In genomic region chr10:14556285-14556956, GRCh38 we compare ENCODE assay signal across 8 cellular contexts.
DNase-seq lines count a peak whose midpoint lies in the region; ATAC-seq and TF ChIP-seq lines count a peak whose summit lies in the region.

No MANE protein-coding gene starts in this region.

- H4K5ac ChIP-seq in mesendoderm (ENCODE audit: low read length) = no peak overlapping the region

- H3K36me3 ChIP-seq in mesendoderm (ENCODE audit: control insufficient read depth, insufficient read depth, low read length) (no peaks in the 10 kb centered on the region), colonic mucosa (no peaks in the 10 kb centered on the region)

- H2AK5ac ChIP-seq in mesendoderm (ENCODE audit: low read length) = no peak overlapping the region

- no peaks in the 10 kb centered on the region for H3K27me3 Mint-ChIP-seq in CD4-positive, alpha-beta T cell

- WGBS in mesendoderm (ENCODE audit: extremely low coverage, insufficient coverage, low lambda C conversion rate) = no CpG with 5 or more reads among the region's 12 CpGs

- H4K8ac ChIP-seq in mesendoderm (ENCODE audit: low read depth, low read length) = no peak overlapping the region

- no peak for TF ChIP-seq CTCF in CD4-positive, alpha-beta T cell (IDR thresholded peaks at IDR 0.05)
- TF ChIP-seq CTCF in astrocyte of the spinal cord (IDR thresholded peaks at IDR 0.05; ENCODE audit: low read depth, low read length) (peak; percentile 25), colonic mucosa (IDR thresholded peaks at IDR 0.05) (no peak)

- CTCF ChIA-PET in CD4-positive, alpha-beta T cell (lab: Charles Lee) = interaction anchor here (0.6 to 2.9 kb wide), 4 partner anchors 8 to 18 kb away, joined by 3 to 11 read pairs (median 4); no protein-coding TSS in a partner anchor

- no peaks in the 10 kb centered on the region for H3K9me3 ChIP-seq in CD4-positive, alpha-beta T cell (ENCODE audit: control insufficient read depth, low read length)
- no peaks in the 10 kb centered on the region for H3K9me3 ChIP-seq in colonic mucosa

- intact Hi-C loops in CD4-positive, alpha-beta T cell (cut with DNase I, micrococcal nuclease) = loop anchor here in 1 of 2 experiments (10.0 kb wide), 1 partner anchor 552 kb away; no protein-coding TSS in a partner anchor
- intact Hi-C loops in colonic mucosa (cut with DNase I) = no loop called here

- H2BK5ac ChIP-seq in mesendoderm (ENCODE audit: low read length) = no peak overlapping the region

- H3K27me3 ChIP-seq in CD4-positive, alpha-beta T cell (ENCODE audit: control insufficient read depth, insufficient read depth, low read length) = no peaks in the 10 kb centered on the region
- H3K27me3 ChIP-seq in mesendoderm (ENCODE audit: insufficient read depth, low read length, poor library complexity) (no peaks in the 10 kb centered on the region), colonic mucosa (no peaks in the 10 kb centered on the region)

- peak overlapping the region; percentile 17 for H3K56ac ChIP-seq in mesendoderm (ENCODE audit: low read length)

- H2BK120ac ChIP-seq in mesendoderm (ENCODE audit: low read depth, low read length) = no peak overlapping the region

- H3K36me3 Mint-ChIP-seq in CD4-positive, alpha-beta T cell (ENCODE audit: low read depth) = peaks cover 63% of the 10 kb centered on the region

- peak overlapping the region; percentile 98 for H3K27ac Mint-ChIP-seq in CD4-positive, alpha-beta T cell

- H3K4ac ChIP-seq in mesendoderm (ENCODE audit: low read depth, low read length) = no peak overlapping the region

- peaks cover 10% of the 10 kb centered on the region for H3K79me2 ChIP-seq in mesendoderm (ENCODE audit: control insufficient read depth, insufficient read depth, low read length)

- peaks cover 21% of the 10 kb centered on the region for H3K79me1 ChIP-seq in mesendoderm (ENCODE audit: low read length)

- H3K4me1 ChIP-seq in mesendoderm (ENCODE audit: control insufficient read depth, low read depth, low read length) = peaks cover 12% of the 10 kb centered on the region
- H3K4me1 ChIP-seq in colonic mucosa = peaks cover 17% of the 10 kb centered on the region

- H3K4me3 ChIP-seq in astrocyte of the spinal cord (ENCODE audit: low read depth, low read length) = no peak overlapping the region
- no peak overlapping the region for H3K4me3 ChIP-seq in mesendoderm (ENCODE audit: low read length)
- H3K4me3 ChIP-seq in colonic mucosa = no peak overlapping the region

- ATAC-seq in CD4-positive, alpha-beta T cell (ENCODE audit: poor library complexity) = peak; percentile 32
- ATAC-seq in HG03521 (IDR thresholded peaks at IDR 0.05; ENCODE audit: unreplicated experiment) = peak; percentile 53

- peak overlapping the region; percentile 45 for H3K4me3 Mint-ChIP-seq in CD4-positive, alpha-beta T cell

- H3K9ac ChIP-seq in mesendoderm (ENCODE audit: low read length) (no peak overlapping the region), colonic mucosa (ENCODE audit: low read depth in 2 of 2, low read length in 2 of 2) (peak overlapping the region in 1 of 2 donors; percentile 29)

- peak overlapping the region; percentile 38 for H3K27ac ChIP-seq in CD4-positive, alpha-beta T cell (ENCODE audit: low read depth, low read length)
- H3K27ac ChIP-seq in mesendoderm (ENCODE audit: low read depth, low read length) (no peak overlapping the region), colonic mucosa (no peak overlapping the region)

- POLR2A ChIA-PET in CD4-positive, alpha-beta T cell (lab: Charles Lee) = interaction anchor here (0.7 to 1.4 kb wide), 4 partner anchors 14 to 49 kb away, joined by 3 to 7 read pairs (median 4); no protein-coding TSS in a partner anchor

- H3K4me1 Mint-ChIP-seq in CD4-positive, alpha-beta T cell (ENCODE audit: low read depth) = peaks cover 98% of the 10 kb centered on the region

- no peak overlapping the region for H3K18ac ChIP-seq in mesendoderm (ENCODE audit: low read length)

- no peak overlapping the region for H3K4me2 ChIP-seq in mesendoderm (ENCODE audit: low read length)

- DNase-seq in CD4-positive, alpha-beta T cell = no peak
- DNase-seq in GM19238 (ENCODE audit: insufficient read length, low spot score) (peak; percentile 41), astrocyte of the spinal cord (ENCODE audit: low read depth, low spot score) (no peak), mesendoderm (peak; percentile 71), colonic mucosa (no peak), foreskin melanocyte (no peak), KBM-7 (no peak)

- no peak overlapping the region for H2BK15ac ChIP-seq in mesendoderm (replicated peaks; ENCODE audit: low read depth)

- in situ Hi-C loops in astrocyte of the spinal cord (cut with HindIII; ENCODE audit: low sequenced_read_pairs) (no loop called here), KBM-7 (cut with MboI; ENCODE audit: low pct_unique_long_range_greater_than_20kb, low sequenced_read_pairs) (no loop called here)

- H3K9me3 Mint-ChIP-seq in CD4-positive, alpha-beta T cell = no peaks in the 10 kb centered on the region

- H3K23ac ChIP-seq in mesendoderm (ENCODE audit: low read length) = no peak overlapping the region

Comparison
In these comparisons a context has a peak if more than half of its experiments do, and no peak if none do; other contexts are left out.
1. DNase-seq: peak in GM19238 (single experiment) and mesendoderm (single experiment); none in CD4-positive, alpha-beta T cell (0 of 10), astrocyte of the spinal cord (single experiment), colonic mucosa (single experiment), foreskin melanocyte (single experiment) and KBM-7 (single experiment).